ENCODE assay signal across 8 cellular contexts in the genomic region with DNA sequence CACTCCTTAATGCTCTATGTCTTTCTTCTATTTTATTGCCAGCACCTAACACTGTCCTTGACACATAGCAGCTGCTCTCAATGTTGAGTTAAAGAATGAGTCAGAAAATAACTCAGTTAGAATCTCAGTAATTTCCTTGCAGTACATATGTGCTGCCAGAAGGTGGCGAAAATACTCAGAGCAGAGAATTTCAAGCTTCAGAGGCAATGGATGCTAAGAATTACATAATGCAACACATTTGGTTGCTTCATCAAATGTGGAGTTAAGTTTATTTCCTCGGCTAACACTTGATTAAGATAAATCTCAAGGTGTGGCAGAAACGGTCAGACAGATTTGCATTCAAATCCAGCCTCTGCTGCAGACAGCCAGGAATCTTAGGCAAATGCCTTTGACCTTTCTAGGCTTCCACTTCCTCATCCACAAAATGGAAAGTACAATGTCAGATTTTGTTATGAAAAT.
DNase-seq lines count a peak whose midpoint lies in the region; ATAC-seq and TF ChIP-seq lines count a peak whose summit lies in the region.

No MANE protein-coding gene starts in this region.

- intact Hi-C loops in activated CD4-positive, alpha-beta T cell treated with anti-CD3 and anti-CD28 coated beads, Interleukin-2, amount 10 ng/mL, durations not matched to agents 24 days and 14 days (cut with micrococcal nuclease): loop anchor here (1.0 kb wide), 2 partner anchors 12 to 27 kb away; no protein-coding TSS in a partner anchor
- intact Hi-C loops in aorta (cut with DNase I): loop anchor here in 1 of 2 donors (10.0 kb wide), 1 partner anchor 131 kb away; a partner anchor contains a TSS

- H3K36me3 Mint-ChIP-seq in activated CD4-positive, alpha-beta T cell treated with anti-CD3 and anti-CD28 coated beads, Interleukin-2, amount 10 ng/mL, durations not matched to agents 24 days and 14 days (ENCODE audit: low read depth): no peaks in the 10 kb centered on the region
- H3K36me3 Mint-ChIP-seq in nephron (ENCODE audit: low read depth): peaks cover 8% of the 10 kb centered on the region

- H3K4me3 Mint-ChIP-seq in activated CD4-positive, alpha-beta T cell treated with anti-CD3 and anti-CD28 coated beads, Interleukin-2, amount 10 ng/mL, durations not matched to agents 24 days and 14 days: no peak overlapping the region
- no peak overlapping the region for H3K4me3 Mint-ChIP-seq in nephron

- peak; percentile 70 to 77 (median 74) for TF ChIP-seq CTCF in nephron (IDR thresholded peaks at IDR 0.05; ENCODE audit: unreplicated experiment in 3 of 3)

- no peaks in the 10 kb centered on the region for H3K36me3 ChIP-seq in aorta (ENCODE audit: control insufficient read depth in 1 of 2, insufficient read depth in 2 of 2, low read length in 1 of 2)

- H3K27me3 ChIP-seq in aorta (ENCODE audit: control insufficient read depth in 1 of 2, insufficient read depth in 2 of 2, low read length in 1 of 2): no peaks in the 10 kb centered on the region

- peak; percentile 20 for DNase-seq in DMS153 (lab: John Stamatoyannopoulos, UW)
- DNase-seq in NCI-H446 (lab: John Stamatoyannopoulos, UW): peak; percentile 24 to 78
- DNase-seq in activated CD4-positive, alpha-beta T cell treated with anti-CD3 and anti-CD28 coated beads, Interleukin-2, amount 10 ng/mL, durations not matched to agents 24 days and 14 days: peak; percentile 85
- DNase-seq in fibroblast of gingiva (ENCODE audit: low read depth): peak; percentile 68
- DNase-seq in aorta: no peak

- no peaks in the 10 kb centered on the region for H3K27me3 Mint-ChIP-seq in activated CD4-positive, alpha-beta T cell treated with anti-CD3 and anti-CD28 coated beads, Interleukin-2, amount 10 ng/mL, durations not matched to agents 24 days and 14 days
- H3K27me3 Mint-ChIP-seq in nephron (ENCODE audit: low read depth): no peaks in the 10 kb centered on the region

- ATAC-seq in GM19397 (IDR thresholded peaks at IDR 0.05; ENCODE audit: unreplicated experiment) (peak; percentile 63), HG03342 (IDR thresholded peaks at IDR 0.05; ENCODE audit: unreplicated experiment) (peak; percentile 87), aorta (ENCODE audit: low FRiP score) (peak; percentile 86)

- H3K9me3 Mint-ChIP-seq in activated CD4-positive, alpha-beta T cell treated with anti-CD3 and anti-CD28 coated beads, Interleukin-2, amount 10 ng/mL, durations not matched to agents 24 days and 14 days: no peaks in the 10 kb centered on the region
- no peaks in the 10 kb centered on the region for H3K9me3 Mint-ChIP-seq in nephron

- H3K9me3 ChIP-seq in aorta (ENCODE audit: control insufficient read depth, low read length): no peaks in the 10 kb centered on the region

- 2 to 5% methylated on average over 3 of the region's 3 CpGs for WGBS in aorta, 2 donors

- H3K4me1 ChIP-seq in aorta (ENCODE audit: control insufficient read depth in 1 of 2, insufficient read depth in 2 of 2, low read length in 2 of 2): no peaks in the 10 kb centered on the region

- H3K4me3 ChIP-seq in aorta (ENCODE audit: low read length in 2 of 2): no peak overlapping the region

- H3K27ac ChIP-seq in aorta (ENCODE audit: low read depth in 1 of 2, low read length in 2 of 2): no peak overlapping the region

- no peak overlapping the region for H3K27ac Mint-ChIP-seq in activated CD4-positive, alpha-beta T cell treated with anti-CD3 and anti-CD28 coated beads, Interleukin-2, amount 10 ng/mL, durations not matched to agents 24 days and 14 days
- H3K27ac Mint-ChIP-seq in nephron: peak overlapping the region in 2 of 3 experiments; percentile 2 to 8

- peaks cover 4% of the 10 kb centered on the region for H3K4me1 Mint-ChIP-seq in activated CD4-positive, alpha-beta T cell treated with anti-CD3 and anti-CD28 coated beads, Interleukin-2, amount 10 ng/mL, durations not matched to agents 24 days and 14 days
- H3K4me1 Mint-ChIP-seq in nephron: peaks cover 23% of the 10 kb centered on the region

Comparison
In these comparisons a context has a peak if more than half of its experiments do, and no peak if none do; other contexts are left out.
1. DNase-seq: peak in DMS153 (single experiment), NCI-H446 (2 of 2), activated CD4-positive, alpha-beta T cell treated with anti-CD3 and anti-CD28 coated beads, Interleukin-2, amount 10 ng/mL, durations not matched to agents 24 days and 14 days (single experiment) and fibroblast of gingiva (single experiment); none in aorta (0 of 2).
2. Peak in every context shown above with its lines, with median percentiles within 50 percentile points of each other: ATAC-seq.